In the genomic region with DNA sequence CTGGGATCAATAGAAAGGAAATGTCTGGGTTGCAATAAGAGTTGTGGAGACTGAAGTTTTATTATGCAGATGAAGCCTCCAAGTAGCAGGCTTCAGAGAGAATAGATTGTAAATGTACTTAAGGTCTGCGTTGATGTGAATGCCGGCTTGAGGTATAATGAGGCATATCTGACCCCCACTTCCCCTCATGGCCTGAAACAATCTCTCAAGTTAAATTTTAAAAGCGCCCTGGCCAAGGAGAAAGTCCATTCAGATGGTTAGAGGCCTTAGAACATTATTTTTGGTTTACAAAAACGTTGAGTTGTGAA, we compare ENCODE assay signal across 8 cellular contexts. TPM values are rescaled to one million over a fixed set of nuclear protein-coding genes. Genes with fewer than 3 reads are reported as not detected.
A peak's percentile ranks its signal among the peaks of the same experiment; 100 is the strongest.
DNase-seq lines count a peak whose midpoint lies in the region; TF ChIP-seq lines count a peak whose summit lies in the region.

No MANE protein-coding gene starts in this region.

- peaks cover 59% of the 10 kb centered on the region for H3K4me1 ChIP-seq in HAP-1

- H3K27me3 ChIP-seq in HAP-1 (ENCODE audit: low read depth) = no peaks in the 10 kb centered on the region

- H3K27me3 Mint-ChIP-seq in brain (no peaks in the 10 kb centered on the region), mesothelial cell of epicardium (ENCODE audit: low read depth) (no peaks in the 10 kb centered on the region)

- H3K27ac Mint-ChIP-seq in brain = peak overlapping the region; percentile 91 to 98 (median 94)
- H3K27ac Mint-ChIP-seq in mesothelial cell of epicardium = peak overlapping the region; percentile 97

- H3K9me3 ChIP-seq in HAP-1 = no peaks in the 10 kb centered on the region

- no peaks in the 10 kb centered on the region for H3K36me3 ChIP-seq in HAP-1 (replicated peaks)

- peak; percentile 55 to 96 for DNase-seq in HAP-1 (ENCODE audit: low spot score in 2 of 2)
- no peak for DNase-seq in mesothelial cell of epicardium (ENCODE audit: low spot score in 2 of 2, unreplicated experiment in 2 of 2)
- DNase-seq in stimulated activated naive CD4-positive, alpha-beta T cell treated with Interleukin-2 at 50 U/mL for 16 hours (lab: John Stamatoyannopoulos, UW) = no peak
- no peak for DNase-seq in activated effector memory CD4-positive, alpha-beta T cell treated with Interleukin-2 at 50 U/mL for 16 hours
- DNase-seq in midbrain (lab: John Stamatoyannopoulos, UW) = no peak
- no peak for DNase-seq in GM10266 (ENCODE audit: extremely low spot score)

- H3K4me3 Mint-ChIP-seq in brain (peak overlapping the region; percentile 71 to 96 (median 92)), mesothelial cell of epicardium (peak overlapping the region; percentile 57)

- H3K36me3 Mint-ChIP-seq in brain (no peaks in the 10 kb centered on the region), mesothelial cell of epicardium (no peaks in the 10 kb centered on the region)

- in situ Hi-C loops in HAP-1 (cut with MboI; ENCODE audit: low sequenced_read_pairs) = no loop called here

- H3K4me1 Mint-ChIP-seq in brain (peaks cover 68% of the 10 kb centered on the region), mesothelial cell of epicardium (peaks cover 67% of the 10 kb centered on the region)

- peak overlapping the region; percentile 6; the same call in 1 of the 2 replicates for H3K4me3 ChIP-seq in HAP-1

- no peak for TF ChIP-seq CTCF in 22Rv1 (IDR thresholded peaks at IDR 0.05)
- TF ChIP-seq CTCF in brain (conservative IDR thresholded peaks at IDR 0.05) = no peak
- no peak for TF ChIP-seq CTCF in mesothelial cell of epicardium (IDR thresholded peaks at IDR 0.05; ENCODE audit: unreplicated experiment)
- no peak for TF ChIP-seq CTCF in GM10266 (IDR thresholded peaks at IDR 0.05; ENCODE audit: control insufficient read depth, insufficient read depth, low read depth, missing control alignments)

- peak overlapping the region; percentile 96 for H3K27ac ChIP-seq in 22Rv1

- H3K9me3 Mint-ChIP-seq in brain (peaks cover 0 to 4% (median 3%) of the 10 kb centered on the region in 5 experiments), mesothelial cell of epicardium (no peaks in the 10 kb centered on the region)

RNA-seq across cellular contexts. Expression of gene HIGD1C, which starts 28.3 kb away (rescaled TPM):
- not detected for polyA plus RNA-seq in brain (ENCODE audit: insufficient read depth, low read depth, low replicate concordance)
- not detected in 3 replicates for total RNA-seq in mesothelial cell of epicardium

Comparison
In these comparisons a context has a peak if more than half of its experiments do, and no peak if none do; other contexts are left out.
1. DNase-seq: peak in HAP-1 (2 of 2); none in mesothelial cell of epicardium (0 of 2), stimulated activated naive CD4-positive, alpha-beta T cell treated with Interleukin-2 at 50 U/mL for 16 hours (single experiment), activated effector memory CD4-positive, alpha-beta T cell treated with Interleukin-2 at 50 U/mL for 16 hours (single experiment), midbrain (single experiment) and GM10266 (single experiment).